ENCODE assay signal across 8 cellular contexts in the genomic region with DNA sequence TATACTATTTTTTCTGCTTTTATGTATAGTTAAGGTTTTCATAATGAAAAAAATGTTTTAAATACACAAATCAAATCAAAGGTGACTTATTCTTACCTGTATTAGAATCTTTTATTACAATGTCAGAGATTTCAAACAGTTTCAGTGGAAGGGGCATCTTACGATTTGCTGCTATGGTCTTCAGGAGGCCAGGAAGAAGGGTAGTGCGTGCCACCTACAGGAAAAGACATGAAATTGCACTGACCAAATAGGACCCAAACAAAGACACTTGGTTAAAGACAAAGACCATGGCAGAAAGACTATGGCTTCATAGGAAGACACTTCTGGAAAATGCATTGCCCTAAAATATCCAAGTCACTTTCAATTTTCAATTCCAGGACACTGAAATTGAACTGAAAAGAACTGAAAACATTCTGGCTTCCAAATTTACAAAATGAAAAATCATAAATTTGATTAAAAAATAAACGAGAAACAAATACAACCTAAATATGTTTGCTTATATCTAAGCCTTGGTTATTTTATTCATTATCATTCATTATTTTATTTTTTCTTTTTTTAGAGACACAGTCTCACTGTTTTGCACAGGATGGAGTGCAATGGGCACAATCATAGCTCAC. TPM values are rescaled to one million over a fixed set of nuclear protein-coding genes. Genes with fewer than 3 reads are reported as not detected.
A peak's percentile ranks its signal among the peaks of the same experiment; 100 is the strongest.
DNase-seq lines count a peak whose midpoint lies in the region; ATAC-seq, FAIRE-seq and TF ChIP-seq lines count a peak whose summit lies in the region.

No MANE protein-coding gene starts in this region.

- FAIRE-seq in bronchial epithelial cell (lab: Jason Lieb, UNC) (no peak), HepG2 (lab: Jason Lieb, UNC) (peak; percentile 85)

- H3K36me3 ChIP-seq in bronchial epithelial cell (ENCODE audit: control insufficient read depth, insufficient read depth, low read length), result peaks cover 3% of the 10 kb centered on the region
- peaks cover 14 to 68% of the 10 kb centered on the region in 2 experiments for H3K36me3 ChIP-seq in HepG2 (replicated peaks in 1 of 2; ENCODE audit: control insufficient read depth in 1 of 2, insufficient read depth in 2 of 2, low read length in 2 of 2)

- H3K79me2 ChIP-seq in HepG2 (ENCODE audit: insufficient read depth, low read length), result no peaks in the 10 kb centered on the region

- H3K4me2 ChIP-seq in HepG2 (ENCODE audit: low read depth, low read length), result no peak overlapping the region

- ATAC-seq in GM21381 (IDR thresholded peaks at IDR 0.05; ENCODE audit: unreplicated experiment), result peak; percentile 77
- ATAC-seq in HG03520 (IDR thresholded peaks at IDR 0.05; ENCODE audit: unreplicated experiment), result peak; percentile 90
- peak; percentile 90 for ATAC-seq in HepG2

- TF ChIP-seq EP300 in HepG2 (IDR thresholded peaks at IDR 0.05; ENCODE audit: low read depth in 2 of 2, low read length in 2 of 2), result no peak
- no peak for TF ChIP-seq EP300 in HepG2 (CRISPR knock-in tag; IDR thresholded peaks at IDR 0.05; ENCODE audit: borderline replicate concordance)

- no TSS peak for BruUV-seq in HepG2 (replicated peaks; lab: Mats Ljungman, UMichigan)

- H4K20me1 ChIP-seq in HepG2 (ENCODE audit: insufficient read depth, low read length), result no peaks in the 10 kb centered on the region

- TF ChIP-seq RAD21 in HepG2 (CRISPR knock-in tag; IDR thresholded peaks at IDR 0.05), result peak; percentile 52; the same call in 1 of the 2 replicates

- in situ Hi-C loops in HepG2 (cut with HindIII; ENCODE audit: extremely low pct_ligation_motif_present, low pct_unique_long_range_greater_than_20kb), result no loop called here

- H3K4me3 ChIP-seq in bronchial epithelial cell (ENCODE audit: low read depth, low read length) (no peak overlapping the region), HepG2 (replicated peaks in 1 of 3; ENCODE audit: insufficient read depth in 1 of 3, low read depth in 2 of 3, low read length in 3 of 3) (no peak overlapping the region)

- POLR2A ChIA-PET in HepG2 (lab: Yijun Ruan, JAX), result interaction anchor here (1.6 kb wide), 1 partner anchor 42 kb away, joined by 4 read pairs; a partner anchor contains a TSS

- H3K9me3 ChIP-seq in HepG2 (ENCODE audit: low read length), result no peaks in the 10 kb centered on the region

- intact Hi-C loops in HepG2 (cut with micrococcal nuclease; ENCODE audit: unreplicated experiment), result loop anchor here (1.0 to 5.0 kb wide), 3 partner anchors 296 to 587 kb away; no protein-coding TSS in a partner anchor

- TF ChIP-seq CTCF in bronchial epithelial cell (IDR thresholded peaks at IDR 0.05; ENCODE audit: insufficient read depth, low read length, severe bottlenecking) (peak; percentile 72), HepG2 (CRISPR knock-in tag; IDR thresholded peaks at IDR 0.05) (peak; percentile 87)

- DNase-seq in ELF-1 (ENCODE audit: low read depth, low spot score) (peak; percentile 61), NCI-H774 (lab: John Stamatoyannopoulos, UW) (peak; percentile 7), bronchial epithelial cell (ENCODE audit: low read depth) (peak; percentile 56), HepG2 (ENCODE audit: low spot score) (peak; percentile 54)
- no peak for DNase-seq in stimulated activated CD4-positive, alpha-beta T cell treated with anti-CD3 and anti-CD28 coated beads, Interleukin-4, amount 100 ng/mL, for 4 hours
- no peak for DNase-seq in activated effector memory CD4-positive, alpha-beta T cell treated with anti-CD3 and anti-CD28 coated beads, Interleukin-2, amount 50 U/mL, for 16 hours

- CTCF ChIA-PET in HepG2 (lab: Yijun Ruan, JAX; ENCODE audit: low intra/inter-chr PET ratio, low total read pairs), result interaction anchor here (0.7 to 1.9 kb wide), 4 partner anchors 296 to 589 kb away, joined by 3 to 17 read pairs (median 6); no protein-coding TSS in a partner anchor

- no peak overlapping the region for H2AFZ ChIP-seq in HepG2 (ENCODE audit: low read length)

- WGBS in HepG2 (ENCODE audit: low lambda C conversion rate), result 73% methylated on average over 3 of the region's 3 CpGs

- no peaks in the 10 kb centered on the region for H3K27me3 ChIP-seq in bronchial epithelial cell (ENCODE audit: control insufficient read depth, insufficient read depth, low read length)
- no peaks in the 10 kb centered on the region for H3K27me3 ChIP-seq in HepG2 (ENCODE audit: control insufficient read depth in 1 of 2, insufficient read depth in 2 of 2, low read length in 2 of 2)

- H3K4me1 ChIP-seq in HepG2 (ENCODE audit: insufficient read depth, low read length), result no peaks in the 10 kb centered on the region

- TF ChIP-seq POLR2A in HepG2 (IDR thresholded peaks at IDR 0.05; ENCODE audit: insufficient read depth in 1 of 2, low read depth in 2 of 2, low read length in 2 of 2), result no peak

- no peak overlapping the region for H3K27ac ChIP-seq in HepG2 (ENCODE audit: extremely low read length, insufficient read depth, low read length)

- no peak overlapping the region for H3K9ac ChIP-seq in HepG2 (ENCODE audit: insufficient read depth, low read depth, low read length)

TF ChIP-seq in HepG2, 621 proteins besides CTCF, POLR2A, EP300 and RAD21 (continues in another document):
- TF ChIP-seq, protein P1, sequence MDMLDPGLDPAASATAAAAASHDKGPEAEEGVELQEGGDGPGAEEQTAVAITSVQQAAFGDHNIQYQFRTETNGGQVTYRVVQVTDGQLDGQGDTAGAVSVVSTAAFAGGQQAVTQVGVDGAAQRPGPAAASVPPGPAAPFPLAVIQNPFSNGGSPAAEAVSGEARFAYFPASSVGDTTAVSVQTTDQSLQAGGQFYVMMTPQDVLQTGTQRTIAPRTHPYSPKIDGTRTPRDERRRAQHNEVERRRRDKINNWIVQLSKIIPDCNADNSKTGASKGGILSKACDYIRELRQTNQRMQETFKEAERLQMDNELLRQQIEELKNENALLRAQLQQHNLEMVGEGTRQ (IDR thresholded peaks at IDR 0.05; ENCODE audit: low read depth, low read length), result no peak
- TF ChIP-seq, protein P1 (CRISPR knock-in tag; IDR thresholded peaks at IDR 0.05; ENCODE audit: borderline replicate concordance), result no peak
- TF ChIP-seq CBX2 (IDR thresholded peaks at IDR 0.05; ENCODE audit: low read depth, low read length) (no peak), CBX2 (CRISPR knock-in tag; IDR thresholded peaks at IDR 0.05; ENCODE audit: low read depth) (no peak)

RNA-seq across cellular contexts. Expression of a gene that starts 42.1 kb away (rescaled TPM):
- total RNA-seq in bronchial epithelial cell (12.9 and 13.6 TPM in 2 replicates), HepG2 (2016; rRNA removed; fragmentation: Illumina TruSeq; extraction: Trizol) (45.9 and 68.1 TPM in 2 replicates)
- 17.9 and 20.0 TPM in 2 replicates for total RNA-seq in HepG2 (2016; cell fraction: cytosol; rRNA removed; fragmentation: Illumina TruSeq; extraction: Trizol; ENCODE audit: low read depth)
- total RNA-seq in HepG2 (2016; cell fraction: insoluble cytoplasmic fraction; rRNA removed; fragmentation: Illumina TruSeq; extraction: Trizol), result 46.3 and 67.7 TPM in 2 replicates
- 26.9 and 31.4 TPM in 2 replicates for total RNA-seq in HepG2 (2016; cell fraction: membrane; rRNA removed; fragmentation: Illumina TruSeq; extraction: Trizol)
- total RNA-seq in HepG2 (2016; cell fraction: nucleus; rRNA removed; fragmentation: Illumina TruSeq; extraction: Trizol), result 36.7 and 38.1 TPM in 2 replicates
- 19.2 and 23.3 TPM in 2 replicates for polyA plus RNA-seq in HepG2 (2011; rRNA removed)
- 12.4 and 17.3 TPM in 2 replicates for polyA plus RNA-seq in HepG2 (2011; cell fraction: cytosol; rRNA removed)
- 7.7 and 8.8 TPM in 2 replicates for polyA plus RNA-seq in HepG2 (2011; cell fraction: nucleus; rRNA removed)
- polyA plus RNA-seq in HepG2 (2012), result 28.5 and 35.1 TPM in 2 replicates
- 14.9 and 15.4 TPM in 2 replicates for polyA plus RNA-seq in HepG2 (2016; cell fraction: cytosol; fragmentation: Illumina TruSeq; extraction: Trizol; ENCODE audit: low read depth)
- polyA plus RNA-seq in HepG2 (2016; cell fraction: insoluble cytoplasmic fraction; fragmentation: Illumina TruSeq; extraction: Trizol; ENCODE audit: low read depth), result 84.0 and 86.1 TPM in 2 replicates
- 22.7 and 26.5 TPM in 2 replicates for polyA plus RNA-seq in HepG2 (2016; cell fraction: membrane; fragmentation: Illumina TruSeq; extraction: Trizol; ENCODE audit: low read depth)
- 31.2 and 31.9 TPM in 2 replicates for polyA plus RNA-seq in HepG2 (2016; cell fraction: nucleus; fragmentation: Illumina TruSeq; extraction: Trizol; ENCODE audit: insufficient read depth, low read depth)
- 11.7 and 18.0 TPM in 2 replicates for polyA minus RNA-seq in HepG2 (2011; rRNA and poly(A)+ RNA removed; ENCODE audit: low replicate concordance)
- polyA minus RNA-seq in HepG2 (2011; cell fraction: cytosol; rRNA and poly(A)+ RNA removed), result 13.3 and 13.4 TPM in 2 replicates
- polyA minus RNA-seq in HepG2 (2011; cell fraction: nucleus; rRNA and poly(A)+ RNA removed), result 27.8 and 32.3 TPM in 2 replicates

RNA-seq across cellular contexts. Expression of a gene that starts 57.6 kb away (rescaled TPM):
- not detected in 2 replicates for total RNA-seq in bronchial epithelial cell
- 1.3 and 4.3 TPM in 2 replicates for total RNA-seq in HepG2 (2016; rRNA removed; fragmentation: Illumina TruSeq; extraction: Trizol)
- 0.61 and 1.2 TPM in 2 replicates for total RNA-seq in HepG2 (2016; cell fraction: cytosol; rRNA removed; fragmentation: Illumina TruSeq; extraction: Trizol; ENCODE audit: low read depth)
- total RNA-seq in HepG2 (2016; cell fraction: insoluble cytoplasmic fraction; rRNA removed; fragmentation: Illumina TruSeq; extraction: Trizol), result 1.2 and 3.9 TPM in 2 replicates
- 0.93 and 1.2 TPM in 2 replicates for total RNA-seq in HepG2 (2016; cell fraction: membrane; rRNA removed; fragmentation: Illumina TruSeq; extraction: Trizol)
- 8.0 TPM in 2 replicates for total RNA-seq in HepG2 (2016; cell fraction: nucleus; rRNA removed; fragmentation: Illumina TruSeq; extraction: Trizol)
- 0.81 and 0.98 TPM in 2 replicates for polyA plus RNA-seq in HepG2 (2011; rRNA removed)
- 0.25 and 0.38 TPM in 2 replicates for polyA plus RNA-seq in HepG2 (2011; cell fraction: cytosol; rRNA removed)
- 1.4 and 1.8 TPM in 2 replicates for polyA plus RNA-seq in HepG2 (2011; cell fraction: nucleus; rRNA removed)
- 0.36 and 0.47 TPM in 2 replicates for polyA plus RNA-seq in HepG2 (2012)
- 0.59 and 0.72 TPM in 2 replicates for polyA plus RNA-seq in HepG2 (2016; cell fraction: cytosol; fragmentation: Illumina TruSeq; extraction: Trizol; ENCODE audit: low read depth)
- 0.46 and 0.64 TPM in 2 replicates for polyA plus RNA-seq in HepG2 (2016; cell fraction: insoluble cytoplasmic fraction; fragmentation: Illumina TruSeq; extraction: Trizol; ENCODE audit: low read depth)
- 0.55 and 0.64 TPM in 2 replicates for polyA plus RNA-seq in HepG2 (2016; cell fraction: membrane; fragmentation: Illumina TruSeq; extraction: Trizol; ENCODE audit: low read depth)
- 4.3 and 5.0 TPM in 2 replicates for polyA plus RNA-seq in HepG2 (2016; cell fraction: nucleus; fragmentation: Illumina TruSeq; extraction: Trizol; ENCODE audit: insufficient read depth, low read depth)
- polyA minus RNA-seq in HepG2 (2011; rRNA and poly(A)+ RNA removed; ENCODE audit: low replicate concordance), result 1.3 TPM in 1 of 2 replicates, not detected in the other
- 0.59 and 0.62 TPM in 2 replicates for polyA minus RNA-seq in HepG2 (2011; cell fraction: cytosol; rRNA and poly(A)+ RNA removed)
- 4.2 and 4.4 TPM in 2 replicates for polyA minus RNA-seq in HepG2 (2011; cell fraction: nucleus; rRNA and poly(A)+ RNA removed)

Comparison
In these comparisons a context has a peak if more than half of its experiments do, and no peak if none do; other contexts are left out.
1. DNase-seq: peak in ELF-1 (single experiment), NCI-H774 (single experiment), bronchial epithelial cell (single experiment) and HepG2 (single experiment); none in stimulated activated CD4-positive, alpha-beta T cell treated with anti-CD3 and anti-CD28 coated beads, Interleukin-4, amount 100 ng/mL, for 4 hours (0 of 2) and activated effector memory CD4-positive, alpha-beta T cell treated with anti-CD3 and anti-CD28 coated beads, Interleukin-2, amount 50 U/mL, for 16 hours (single experiment).
2. Peak in every context shown above with its lines, with median percentiles within 50 percentile points of each other: ATAC-seq.